Comparison of ENCODE assay signal across 11 cellular contexts in the genomic region with DNA sequence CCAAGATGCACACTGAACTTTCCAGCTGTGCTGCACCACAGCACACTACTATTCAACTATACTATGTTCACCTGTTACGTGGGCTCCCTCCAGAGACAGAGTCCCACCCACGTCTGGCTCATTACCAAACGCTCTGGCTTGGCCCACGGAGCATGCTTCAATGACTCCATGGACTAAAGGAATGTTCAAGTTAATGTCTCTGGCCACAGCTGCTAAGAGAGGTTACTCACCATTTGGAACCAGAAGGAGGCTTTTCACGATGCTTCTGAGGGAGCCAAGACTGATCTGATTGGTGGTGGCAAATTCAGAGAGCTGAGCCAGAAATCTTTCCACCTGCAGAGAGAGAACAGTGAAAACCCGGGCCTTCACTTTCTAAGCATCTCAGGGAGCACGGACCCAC. TPM values are rescaled to one million over a fixed set of nuclear protein-coding genes. Genes with fewer than 3 reads are reported as not detected.
DNase-seq lines count a peak whose midpoint lies in the region; ATAC-seq and TF ChIP-seq lines count a peak whose summit lies in the region.
"Had no signal": no experiment of that assay in that cellular context is flagged by ENCODE, and none has a peak within 500 bp of the region (broad histone marks: within the 10 kb centered on the region; RNA-seq: fewer than 3 reads in every experiment).

No MANE protein-coding gene starts in this region.

- H3K9me3 ChIP-seq in heart left ventricle: no peaks in the 10 kb centered on the region

- ATAC-seq in heart left ventricle (peak; percentile 37 to 92 (median 55)), HG03571 (IDR thresholded peaks at IDR 0.05; ENCODE audit: unreplicated experiment) (no peak), HG03196 (IDR thresholded peaks at IDR 0.05; ENCODE audit: unreplicated experiment) (no peak)
- ATAC-seq in activated CD8-positive, alpha-beta T cell treated with anti-CD3 and anti-CD28 coated beads, Interleukin-2, amount 10 ng/mL, durations not matched to agents 7 days and 5 days: no peak

- no peaks in the 10 kb centered on the region for H3K27me3 ChIP-seq in heart left ventricle

- H3K36me3 ChIP-seq in heart left ventricle: peaks cover 0 to 62% (median 34%) of the 10 kb centered on the region in 9 donors

- DNase-seq in heart left ventricle: peak in 1 of 5 donors; percentile 62
- no peak for DNase-seq in cardiac septum (ENCODE audit: low spot score)
- no peak for DNase-seq in activated CD8-positive, alpha-beta T cell treated with anti-CD3 and anti-CD28 coated beads, Interleukin-2, amount 10 ng/mL, durations not matched to agents 7 days and 5 days
- peak; percentile 93 for DNase-seq in iris pigment epithelial cell (ENCODE audit: low read depth)
- DNase-seq in NCI-H1105 (lab: John Stamatoyannopoulos, UW): no peak
- DNase-seq in mucosa of gallbladder (ENCODE audit: low spot score): no peak
- DNase-seq: activated effector memory CD4-positive, alpha-beta T cell treated with Interleukin-2 at 50 U/mL for 16 hours; AML-193; left cardiac atrium had no signal

- H3K9me3 Mint-ChIP-seq in activated CD8-positive, alpha-beta T cell treated with anti-CD3 and anti-CD28 coated beads, Interleukin-2, amount 10 ng/mL, durations not matched to agents 7 days and 5 days (ENCODE audit: insufficient read depth): no peaks in the 10 kb centered on the region

- peaks cover 11% of the 10 kb centered on the region for H3K4me1 Mint-ChIP-seq in activated CD8-positive, alpha-beta T cell treated with anti-CD3 and anti-CD28 coated beads, Interleukin-2, amount 10 ng/mL, durations not matched to agents 7 days and 5 days (ENCODE audit: low read depth)

- CTCF ChIA-PET in activated CD8-positive, alpha-beta T cell treated with anti-CD3 and anti-CD28 coated beads, Interleukin-2, amount 10 ng/mL, durations not matched to agents 7 days and 5 days (lab: Charles Lee): interaction anchor here (0.8 kb wide), 1 partner anchor 50 kb away, joined by 3 read pairs; no protein-coding TSS in a partner anchor

- TF ChIP-seq CTCF in heart left ventricle (IDR thresholded peaks at IDR 0.05): no peak

- no peak for TF ChIP-seq POLR2A in heart left ventricle (IDR thresholded peaks at IDR 0.05)

- POLR2A ChIA-PET in activated CD8-positive, alpha-beta T cell treated with anti-CD3 and anti-CD28 coated beads, Interleukin-2, amount 10 ng/mL, durations not matched to agents 7 days and 5 days (lab: Charles Lee): no interaction called here

- H3K36me3 Mint-ChIP-seq in activated CD8-positive, alpha-beta T cell treated with anti-CD3 and anti-CD28 coated beads, Interleukin-2, amount 10 ng/mL, durations not matched to agents 7 days and 5 days (ENCODE audit: low read depth): peaks cover 32% of the 10 kb centered on the region

- H3K27ac ChIP-seq in heart left ventricle: no peak overlapping the region

- H3K4me1 ChIP-seq in heart left ventricle: peaks cover 0 to 11% (median 0%) of the 10 kb centered on the region in 12 donors

- H3K4me3 ChIP-seq in heart left ventricle: no peak overlapping the region

- no peaks in the 10 kb centered on the region for H3K27me3 Mint-ChIP-seq in activated CD8-positive, alpha-beta T cell treated with anti-CD3 and anti-CD28 coated beads, Interleukin-2, amount 10 ng/mL, durations not matched to agents 7 days and 5 days (ENCODE audit: low read depth)

- WGBS in heart left ventricle, 4 donors: 42 to 65% (median 52%) methylated on average over 6 to 7 of the region's 7 CpGs

- H3K27ac Mint-ChIP-seq in activated CD8-positive, alpha-beta T cell treated with anti-CD3 and anti-CD28 coated beads, Interleukin-2, amount 10 ng/mL, durations not matched to agents 7 days and 5 days: peak overlapping the region; percentile 22

- H3K4me3 Mint-ChIP-seq in activated CD8-positive, alpha-beta T cell treated with anti-CD3 and anti-CD28 coated beads, Interleukin-2, amount 10 ng/mL, durations not matched to agents 7 days and 5 days: no peak overlapping the region

- intact Hi-C loops in heart left ventricle (cut with DNase I): no loop called here
- intact Hi-C loops in cardiac septum (cut with DNase I): no loop called here

RNA-seq across cellular contexts. Expression of a gene that starts 15.6 kb away (rescaled TPM):
- total RNA-seq in heart left ventricle (10 to 100 TPM; 30.3 to 47.6 (median 42.4) TPM), cardiac septum (36.5 TPM), mucosa of gallbladder (43.8 TPM)
- 10 to 100 TPM; 50.6 to 72.4 TPM for polyA plus RNA-seq in heart left ventricle
- 10 to 100 TPM; 65.5 to 68.4 TPM for total RNA-seq in activated CD8-positive, alpha-beta T cell treated with anti-CD3 and anti-CD28 coated beads, Interleukin-2, amount 10 ng/mL, durations not matched to agents 7 days and 5 days

RNA-seq across cellular contexts. Expression of a gene that starts 34.5 kb away (rescaled TPM):
- total RNA-seq in heart left ventricle: 1 to 10 TPM in 1 of 9 donors, under 1 TPM in 8; 0.19 to 1.2 (median 0.50) TPM
- under 1 TPM; 0.43 to 0.69 TPM for polyA plus RNA-seq in heart left ventricle
- 0.62 TPM for total RNA-seq in cardiac septum
- 10 to 100 TPM in 1 of 2 experiments, 1 to 10 TPM in 1; 9.0 to 10.0 TPM for total RNA-seq in activated CD8-positive, alpha-beta T cell treated with anti-CD3 and anti-CD28 coated beads, Interleukin-2, amount 10 ng/mL, durations not matched to agents 7 days and 5 days
- 2.0 TPM for total RNA-seq in mucosa of gallbladder

RNA-seq across cellular contexts. Expression of a gene that starts 53.9 kb away (rescaled TPM):
- total RNA-seq in heart left ventricle (under 1 TPM in 3 of 9 donors, not detected in 6; 0.05 to 0.19 (median 0.07) TPM), cardiac septum (not detected), mucosa of gallbladder (not detected)
- polyA plus RNA-seq in heart left ventricle: not detected
- under 1 TPM; 0.16 to 0.21 TPM for total RNA-seq in activated CD8-positive, alpha-beta T cell treated with anti-CD3 and anti-CD28 coated beads, Interleukin-2, amount 10 ng/mL, durations not matched to agents 7 days and 5 days
- total RNA-seq: left cardiac atrium had no signal

Comparison
In these comparisons a context has a peak if more than half of its experiments do, and no peak if none do; other contexts are left out.
1. ATAC-seq: peak in heart left ventricle (4 of 4); none in activated CD8-positive, alpha-beta T cell treated with anti-CD3 and anti-CD28 coated beads, Interleukin-2, amount 10 ng/mL, durations not matched to agents 7 days and 5 days (single experiment), HG03571 (single experiment) and HG03196 (single experiment).